ENCODE assay signal across 33 cellular contexts in genomic region chr1:215648957-215649356, GRCh38.
"Had no signal": no experiment of that assay in that cellular context is flagged by ENCODE, and none has a peak within 500 bp of the region (broad histone marks: within the 10 kb centered on the region; RNA-seq: fewer than 3 reads in every experiment).

No MANE protein-coding gene starts in this region.

- H3K4me3 ChIP-seq: adrenal gland, body of pancreas, breast epithelium had no signal

- FAIRE-seq: astrocyte, colon had no signal

- H3K4me1 ChIP-seq: adrenal gland, body of pancreas, breast epithelium had no signal

- DNase-seq: activated B cell treated with CpG ODN at 0.5 μM for 24 hours; activated CD4-positive, alpha-beta memory T cell treated with anti-CD3 and anti-CD28 coated beads for 36 hours; activated CD4-positive, alpha-beta T cell treated with anti-CD3 and anti-CD28 coated beads for 4 hours; activated CD4-positive, alpha-beta T cell treated with anti-CD3 and anti-CD28 coated beads, Interleukin-2, amount 10 ng/mL, durations not matched to agents 24 days and 14 days; activated CD4-positive, alpha-beta T cell treated with anti-CD3 and anti-CD28 coated beads, Interleukin-2, amount 50 U/mL, for 1 hour; activated CD4-positive, alpha-beta T cell treated with anti-CD3 and anti-CD28 coated beads, Interleukin-2, amount 50 U/mL, for 4 hours; activated CD4-positive, CD25-positive, alpha-beta regulatory T cell treated with anti-CD3 and anti-CD28 coated beads, Interleukin-2, amount 50 U/mL, for 72 hours; activated CD8-positive, alpha-beta memory T cell treated with anti-CD3 and anti-CD28 coated beads, Interleukin-2, amount 50 U/mL, for 4 hours; activated CD8-positive, alpha-beta T cell treated with anti-CD3 and anti-CD28 coated beads for 36 hours; activated effector memory CD4-positive, alpha-beta T cell treated with anti-CD3 and anti-CD28 coated beads, Interleukin-2, amount 50 U/mL, for 16 hours; activated gamma-delta T cell treated with Interleukin-2 at 50 U/mL for 16 hours; activated naive CD4-positive, alpha-beta T cell; activated naive CD4-positive, alpha-beta T cell treated with anti-CD3 and anti-CD28 coated beads for 36 hours; activated naive CD4-positive, alpha-beta T cell treated with anti-CD3 and anti-CD28 coated beads, Interleukin-2, amount 50 U/mL, for 16 hours; activated naive CD8-positive, alpha-beta T cell treated with anti-CD3 and anti-CD28 coated beads for 36 hours; activated T-cell treated with anti-CD3 and anti-CD28 coated beads for 4 hours; activated T-cell treated with anti-CD3 and anti-CD28 coated beads, Interleukin-2, amount 50 U/mL, for 1 hour; activated T-cell treated with anti-CD3 and anti-CD28 coated beads, Interleukin-2, amount 50 U/mL, for 4 hours; activated T-cell treated with anti-CD3 and anti-CD28 coated beads, Interleukin-2, amount 50 U/mL, for 72 hours; adrenal gland; amniotic stem cell; aorta; body of pancreas; brain microvascular endothelial cell; central memory CD4-positive, alpha-beta T cell; T-helper 2 cell; T-helper 9 cell had no signal

- ATAC-seq: activated CD8-positive, alpha-beta T cell treated with anti-CD3 and anti-CD28 coated beads for 36 hours; activated naive CD4-positive, alpha-beta T cell treated with anti-CD3 and anti-CD28 coated beads, Interleukin-2, amount 50 U/mL, for 72 hours; activated T-cell treated with anti-CD3 and anti-CD28 coated beads, Interleukin-2, amount 50 U/mL, for 4 hours; activated T-cell treated with anti-CD3 and anti-CD28 coated beads, Interleukin-2, amount 50 U/mL, for 72 hours; activated T-helper 17 cell treated with anti-CD3 and anti-CD28 coated beads, Interleukin-2, amount 50 U/mL, for 72 hours; body of pancreas had no signal

- H3K27me3 ChIP-seq: adrenal gland, body of pancreas, brain microvascular endothelial cell, breast epithelium had no signal

- H3K27ac ChIP-seq: adrenal gland, body of pancreas, brain microvascular endothelial cell, breast epithelium, VCaP had no signal

- H3K36me3 ChIP-seq: adrenal gland, brain microvascular endothelial cell, breast epithelium had no signal

- H3K9me3 ChIP-seq: adrenal gland, body of pancreas, breast epithelium had no signal
